In genomic region chr14:96176275-96176674, GRCh38 we compare ENCODE assay signal across 16 cellular contexts. TPM values are rescaled to one million over a fixed set of nuclear protein-coding genes. Genes with fewer than 3 reads are reported as not detected.
DNase-seq lines count a peak whose midpoint lies in the region; FAIRE-seq and TF ChIP-seq lines count a peak whose summit lies in the region.
"Had no signal": no experiment of that assay in that cellular context is flagged by ENCODE, and none has a peak within 500 bp of the region (broad histone marks: within the 10 kb centered on the region; RNA-seq: fewer than 3 reads in every experiment).

No MANE protein-coding gene starts in this region.

- no peak for TF ChIP-seq POLR2A in Peyer's patch (IDR thresholded peaks at IDR 0.05)
- TF ChIP-seq POLR2A in GM12892 (IDR thresholded peaks at IDR 0.05; ENCODE audit: low read depth, low read length): no peak

- no peaks in the 10 kb centered on the region for H4K20me1 ChIP-seq in BLaER1

- H3K9ac ChIP-seq in BLaER1: no peak overlapping the region

- H3K4me2 ChIP-seq in BLaER1: peak overlapping the region; percentile 59

- H3K36me3 ChIP-seq in BLaER1 (no peaks in the 10 kb centered on the region), Peyer's patch (no peaks in the 10 kb centered on the region)

- H3K27me3 ChIP-seq in BLaER1 (no peaks in the 10 kb centered on the region), Peyer's patch (no peaks in the 10 kb centered on the region)

- H3K9me3 ChIP-seq in BLaER1 (no peaks in the 10 kb centered on the region), Peyer's patch (no peaks in the 10 kb centered on the region)

- TF ChIP-seq CTCF in Peyer's patch (IDR thresholded peaks at IDR 0.05): no peak
- TF ChIP-seq CTCF in fibroblast of the aortic adventitia (IDR thresholded peaks at IDR 0.05; ENCODE audit: insufficient read depth, low read length): no peak

- no peak for FAIRE-seq in GM12892 (lab: Jason Lieb, UNC)

- peaks cover 34% of the 10 kb centered on the region for H3K4me1 ChIP-seq in BLaER1
- H3K4me1 ChIP-seq in Peyer's patch: peaks cover 0 to 16% (median 0%) of the 10 kb centered on the region in 4 donors

- H3K27ac ChIP-seq in BLaER1: no peak overlapping the region
- H3K27ac ChIP-seq in Peyer's patch: peak overlapping the region in 3 of 4 donors; percentile 13 to 59 (median 55)
- H3K27ac ChIP-seq: C4-2B had no signal

- DNase-seq in Peyer's patch (no peak), fibroblast of the aortic adventitia (ENCODE audit: low read depth) (peak; percentile 84), skeletal muscle cell (ENCODE audit: low read depth) (peak; percentile 25), pons (ENCODE audit: low spot score) (no peak), DMS153 (lab: John Stamatoyannopoulos, UW) (no peak), NCI-H774 (lab: John Stamatoyannopoulos, UW) (no peak), GM12892 (ENCODE audit: insufficient read length) (no peak)
- DNase-seq: activated CD8-positive, alpha-beta T cell treated with anti-CD3 and anti-CD28 coated beads for 36 hours; DMS79 treated with DMSO at 0.1 percent for 48 hours; H7; NCI-H510A; stimulated activated naive CD8-positive, alpha-beta T cell treated with anti-CD3 and anti-CD28 coated beads, Interleukin-15, amount 100 ng/mL, for 72 hours had no signal

- H3K4me3 ChIP-seq in BLaER1 (no peak overlapping the region), Peyer's patch (no peak overlapping the region), fibroblast of the aortic adventitia (ENCODE audit: low read depth, low read length) (no peak overlapping the region), skeletal muscle cell (ENCODE audit: low read depth, low read length) (no peak overlapping the region)
- H3K4me3 ChIP-seq: coronary artery had no signal

RNA-seq across cellular contexts. Expression of gene BDKRB2, which starts 28.4 kb away (rescaled TPM):
- total RNA-seq in Peyer's patch: 10 to 100 TPM; 12.4 to 18.9 (median 16.9) TPM
- 7.4 and 23.1 TPM in 2 replicates for total RNA-seq in fibroblast of the aortic adventitia (ENCODE audit: low replicate concordance)
- not detected for polyA plus RNA-seq in GM12892 (2012; ENCODE audit: missing spikeins)
- total RNA-seq: activated CD8-positive, alpha-beta T cell treated with anti-CD3 and anti-CD28 coated beads for 36 hours; activated T-helper 17 cell treated with anti-CD3 and anti-CD28 coated beads, Interleukin-2, amount 50 U/mL, for 72 hours had no signal

Comparison
In these comparisons a context has a peak if more than half of its experiments do, and no peak if none do; other contexts are left out.
1. DNase-seq: peak in fibroblast of the aortic adventitia (single experiment) and skeletal muscle cell (single experiment); none in Peyer's patch (0 of 3), pons (single experiment), DMS153 (single experiment), NCI-H774 (single experiment) and GM12892 (single experiment).